Comparison of ENCODE assay signal across 16 cellular contexts in genomic region chr21:44304041-44304738, GRCh38. TPM values are rescaled to one million over a fixed set of nuclear protein-coding genes. Genes with fewer than 3 reads are reported as not detected.
DNase-seq lines count a peak whose midpoint lies in the region; FAIRE-seq and TF ChIP-seq lines count a peak whose summit lies in the region.
"Had no signal": no experiment of that assay in that cellular context is flagged by ENCODE, and none has a peak within 500 bp of the region (broad histone marks: within the 10 kb centered on the region; RNA-seq: fewer than 3 reads in every experiment).

No MANE protein-coding gene starts in this region.

- H3K27me3 ChIP-seq in OCI-LY1 (ENCODE audit: insufficient read depth, low read length) = no peaks in the 10 kb centered on the region
- H3K27me3 ChIP-seq: brain microvascular endothelial cell, upper lobe of right lung had no signal

- H3K4me1 Mint-ChIP-seq in nephron progenitor cell = peaks cover 52% of the 10 kb centered on the region

- H3K4me3 Mint-ChIP-seq in nephron progenitor cell = peak overlapping the region; percentile 62

- peaks cover 43% of the 10 kb centered on the region for H3K4me1 ChIP-seq in OCI-LY1 (ENCODE audit: insufficient read depth, low read length, severe bottlenecking)

- DNase-seq in Ammon's horn (ENCODE audit: low spot score) (peak; percentile 40), frontal cortex (ENCODE audit: low spot score in 2 of 2) (peak; percentile 66 to 69), nephron progenitor cell (no peak), NOMO-1 treated with dmso at 0.1 percent for 144 hours (lab: John Stamatoyannopoulos, UW; ENCODE audit: unreplicated experiment) (no peak), kidney tubule cell (ENCODE audit: low spot score) (no peak), RPMI8226 (no peak), cerebellar nuclear complex (lab: John Stamatoyannopoulos, UW) (no peak)
- DNase-seq: activated effector memory CD4-positive, alpha-beta T cell treated with Interleukin-2 at 50 U/mL for 16 hours; upper lobe of right lung had no signal

- H3K79me2 ChIP-seq in OCI-LY1 (ENCODE audit: insufficient read depth, low read length) = no peaks in the 10 kb centered on the region

- TF ChIP-seq CTCF in OCI-LY1 (IDR thresholded peaks at IDR 0.05; ENCODE audit: low read length) (no peak), nephron progenitor cell (IDR thresholded peaks at IDR 0.05) (no peak)

- H3K9me2 ChIP-seq in OCI-LY1 (ENCODE audit: low read depth, low read length) = no peaks in the 10 kb centered on the region

- no peaks in the 10 kb centered on the region for H4K20me1 ChIP-seq in OCI-LY1 (ENCODE audit: insufficient read depth, low read length)

- peak overlapping the region; percentile 38 for H3K27ac ChIP-seq in OCI-LY1 (ENCODE audit: low read depth, low read length, poor library complexity, severe bottlenecking)
- H3K27ac ChIP-seq: brain microvascular endothelial cell, upper lobe of right lung had no signal

- peaks cover 2% of the 10 kb centered on the region for H3K27me3 Mint-ChIP-seq in nephron progenitor cell (ENCODE audit: low read depth, poor library complexity)

- H3K4me2 ChIP-seq in OCI-LY1 (ENCODE audit: low read length) = peak overlapping the region; percentile 12; the same call in 1 of the 2 replicates

- H3K9me3 ChIP-seq in OCI-LY1 (ENCODE audit: low read length) = no peaks in the 10 kb centered on the region
- H3K9me3 ChIP-seq: upper lobe of right lung had no signal

- H3K36me3 ChIP-seq in OCI-LY1 (ENCODE audit: insufficient read depth, low read length) = peaks cover 13% of the 10 kb centered on the region; the same call in 1 of the 2 replicates

- no peak for FAIRE-seq in frontal cortex (lab: Jason Lieb, UNC)
- FAIRE-seq: endometrium had no signal

- H3F3A ChIP-seq in OCI-LY1 (ENCODE audit: insufficient read depth, low read length) = no peaks in the 10 kb centered on the region

- H3K4me3 ChIP-seq in OCI-LY1 (ENCODE audit: low read depth, low read length, poor library complexity, severe bottlenecking) = no peak overlapping the region
- H3K4me3 ChIP-seq: upper lobe of right lung had no signal

- H3K9me3 Mint-ChIP-seq in nephron progenitor cell = no peaks in the 10 kb centered on the region
- H3K9me3 Mint-ChIP-seq: T-helper 2 cell treated with Interferon-gamma antibody and Interleukin-4, amounts not matched to agents 5 μg/mL and 100 μg/mL, for 36 hours had no signal

- no peak overlapping the region for H3K9ac ChIP-seq in OCI-LY1 (ENCODE audit: low read length)

- H3K36me3 Mint-ChIP-seq in nephron progenitor cell (ENCODE audit: low read depth) = no peaks in the 10 kb centered on the region

- peak overlapping the region; percentile 91 for H3K27ac Mint-ChIP-seq in nephron progenitor cell

- H2AFZ ChIP-seq in OCI-LY1 (ENCODE audit: low read length) = no peak overlapping the region

RNA-seq across cellular contexts. Expression of gene PFKL, which starts 4.3 kb away (rescaled TPM):
- 111 TPM for total RNA-seq in frontal cortex

RNA-seq across cellular contexts. Expression of gene AIRE, which starts 18.5 kb away (rescaled TPM):
- total RNA-seq in frontal cortex = 0.41 TPM
- total RNA-seq: NCI-H460, osteocyte, upper lobe of right lung had no signal

RNA-seq across cellular contexts. Expression of gene CFAP410, which starts 35.0 kb away (rescaled TPM):
- total RNA-seq in frontal cortex = 8.6 TPM

RNA-seq across cellular contexts. Expression of gene DNMT3L, which starts 42.5 kb away (rescaled TPM):
- not detected for total RNA-seq in frontal cortex
- total RNA-seq: lower leg skin, NCI-H460, osteocyte, upper lobe of right lung had no signal

RNA-seq across cellular contexts. Expression of gene TRPM2, which starts 49.2 kb away (rescaled TPM):
- total RNA-seq in frontal cortex = 1.6 TPM
- total RNA-seq: osteocyte had no signal

Comparison
In these comparisons a context has a peak if more than half of its experiments do, and no peak if none do; other contexts are left out.
1. DNase-seq: peak in Ammon's horn (single experiment) and frontal cortex (2 of 2); none in nephron progenitor cell (single experiment), NOMO-1 treated with dmso at 0.1 percent for 144 hours (single experiment), kidney tubule cell (single experiment), RPMI8226 (single experiment) and cerebellar nuclear complex (0 of 2).